ENCODE assay signal across 1 cellular context in the genomic region with DNA sequence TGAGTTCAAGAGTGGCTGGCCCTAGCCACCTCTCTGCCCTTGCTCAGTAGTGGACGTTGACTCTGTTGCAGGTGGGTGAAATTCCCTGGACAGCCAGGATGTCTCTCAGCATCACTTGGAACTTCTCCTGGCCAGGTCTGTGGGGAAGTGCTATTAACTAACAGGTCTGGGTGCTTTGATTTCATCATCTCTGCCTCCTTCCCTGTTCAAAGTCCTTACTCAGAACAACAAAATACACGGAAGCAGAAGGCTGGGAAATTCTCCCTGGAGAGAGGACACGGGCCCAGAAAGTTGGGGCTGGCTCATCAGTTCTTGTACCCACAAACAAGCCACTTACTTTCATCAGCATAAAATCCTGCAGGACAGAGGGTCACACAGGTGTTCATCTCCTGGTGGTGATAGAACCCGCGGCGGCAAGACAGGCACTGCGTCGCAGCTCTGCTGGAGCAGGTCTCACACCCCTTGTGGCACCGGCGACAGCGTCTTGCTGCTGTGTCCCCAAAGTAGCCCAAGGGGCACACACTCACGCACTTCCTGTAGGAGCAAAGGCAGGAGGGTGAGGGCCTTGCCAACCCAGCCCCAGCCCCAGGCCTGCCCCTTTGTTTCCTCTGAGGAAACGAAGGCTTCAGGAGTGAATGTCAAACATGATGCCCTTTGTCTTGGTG.
TF ChIP-seq lines count a peak whose summit lies in the region.

No MANE protein-coding gene starts in this region.

TF ChIP-seq in HepG2, 621 proteins besides CTCF, POLR2A, EP300 and RAD21 (continued from another document):
- TF ChIP-seq PAF1 (CRISPR knock-in tag; IDR thresholded peaks at IDR 0.05) (no peak), ZFP36 (IDR thresholded peaks at IDR 0.05; ENCODE audit: borderline replicate concordance, low read depth, low read length, partially characterized antibody) (no peak), MED1 (CRISPR knock-in tag; IDR thresholded peaks at IDR 0.05) (0 out of 2 replicates have a peak, but pooled peaks have one; percentile 21), NKX3-1 (CRISPR knock-in tag; IDR thresholded peaks at IDR 0.05) (no peak), HMGXB3 (CRISPR knock-in tag; IDR thresholded peaks at IDR 0.05; ENCODE audit: borderline replicate concordance) (no peak), FOXP1 (IDR thresholded peaks at IDR 0.05) (no peak), FOXP1 (CRISPR knock-in tag; IDR thresholded peaks at IDR 0.05) (0 out of 2 replicates have a peak, but pooled peaks have one; percentile 17), SRSF4 (IDR thresholded peaks at IDR 0.05; ENCODE audit: low read depth, low read length, poor library complexity, severe bottlenecking) (no peak), SKI (IDR thresholded peaks at IDR 0.05; ENCODE audit: partially characterized antibody) (no peak), HNRNPLL (IDR thresholded peaks at IDR 0.05; ENCODE audit: low read depth, low read length, poor library complexity, severe bottlenecking) (peak; percentile 21), ZKSCAN1 (IDR thresholded peaks at IDR 0.05; ENCODE audit: low read length) (no peak), ZNF3 (CRISPR knock-in tag; IDR thresholded peaks at IDR 0.05) (no peak), U2AF2 (IDR thresholded peaks at IDR 0.05; ENCODE audit: low read depth, low read length) (no peak), SMC3 (IDR thresholded peaks at IDR 0.05; ENCODE audit: low read length) (peak; percentile 9; the same call in 1 of the 2 replicates), ATF7 (IDR thresholded peaks at IDR 0.05) (no peak), ATF7 (CRISPR knock-in tag; IDR thresholded peaks at IDR 0.05) (0 out of 2 replicates have a peak, but pooled peaks have one; percentile 26), ZNF550 (CRISPR knock-in tag; IDR thresholded peaks at IDR 0.05; ENCODE audit: borderline replicate concordance) (0 out of 2 replicates have a peak, but pooled peaks have one; percentile 50), HNF4A (CRISPR knock-in tag; IDR thresholded peaks at IDR 0.05) (peak; percentile 82), ZNF335 (CRISPR knock-in tag; IDR thresholded peaks at IDR 0.05) (no peak), ZC3H13 (CRISPR knock-in tag; IDR thresholded peaks at IDR 0.05) (no peak), CENPT (CRISPR knock-in tag; IDR thresholded peaks at IDR 0.05; ENCODE audit: low read depth) (no peak)
- TF ChIP-seq, protein P1, sequence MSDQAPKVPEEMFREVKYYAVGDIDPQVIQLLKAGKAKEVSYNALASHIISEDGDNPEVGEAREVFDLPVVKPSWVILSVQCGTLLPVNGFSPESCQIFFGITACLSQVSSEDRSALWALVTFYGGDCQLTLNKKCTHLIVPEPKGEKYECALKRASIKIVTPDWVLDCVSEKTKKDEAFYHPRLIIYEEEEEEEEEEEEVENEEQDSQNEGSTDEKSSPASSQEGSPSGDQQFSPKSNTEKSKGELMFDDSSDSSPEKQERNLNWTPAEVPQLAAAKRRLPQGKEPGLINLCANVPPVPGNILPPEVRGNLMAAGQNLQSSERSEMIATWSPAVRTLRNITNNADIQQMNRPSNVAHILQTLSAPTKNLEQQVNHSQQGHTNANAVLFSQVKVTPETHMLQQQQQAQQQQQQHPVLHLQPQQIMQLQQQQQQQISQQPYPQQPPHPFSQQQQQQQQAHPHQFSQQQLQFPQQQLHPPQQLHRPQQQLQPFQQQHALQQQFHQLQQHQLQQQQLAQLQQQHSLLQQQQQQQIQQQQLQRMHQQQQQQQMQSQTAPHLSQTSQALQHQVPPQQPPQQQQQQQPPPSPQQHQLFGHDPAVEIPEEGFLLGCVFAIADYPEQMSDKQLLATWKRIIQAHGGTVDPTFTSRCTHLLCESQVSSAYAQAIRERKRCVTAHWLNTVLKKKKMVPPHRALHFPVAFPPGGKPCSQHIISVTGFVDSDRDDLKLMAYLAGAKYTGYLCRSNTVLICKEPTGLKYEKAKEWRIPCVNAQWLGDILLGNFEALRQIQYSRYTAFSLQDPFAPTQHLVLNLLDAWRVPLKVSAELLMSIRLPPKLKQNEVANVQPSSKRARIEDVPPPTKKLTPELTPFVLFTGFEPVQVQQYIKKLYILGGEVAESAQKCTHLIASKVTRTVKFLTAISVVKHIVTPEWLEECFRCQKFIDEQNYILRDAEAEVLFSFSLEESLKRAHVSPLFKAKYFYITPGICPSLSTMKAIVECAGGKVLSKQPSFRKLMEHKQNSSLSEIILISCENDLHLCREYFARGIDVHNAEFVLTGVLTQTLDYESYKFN (CRISPR knock-in tag; conservative IDR thresholded peaks at IDR 0.05) = peak; percentile 60; the same call in 1 of the 2 replicates
